ENCODE assay signal across 21 cellular contexts in genomic region chr10:70927221-70927943, GRCh38. TPM values are rescaled to one million over a fixed set of nuclear protein-coding genes. Genes with fewer than 3 reads are reported as not detected.
DNase-seq lines count a peak whose midpoint lies in the region; ATAC-seq, FAIRE-seq and TF ChIP-seq lines count a peak whose summit lies in the region.
"Had no signal": no experiment of that assay in that cellular context is flagged by ENCODE, and none has a peak within 500 bp of the region (broad histone marks: within the 10 kb centered on the region; RNA-seq: fewer than 3 reads in every experiment).

No MANE protein-coding gene starts in this region.

- H3K79me2 ChIP-seq in astrocyte (ENCODE audit: insufficient read depth, low read length), result no peaks in the 10 kb centered on the region

- POLR2A ChIA-PET in IMR-90 (lab: Charles Lee; ENCODE audit: unreplicated experiment), result no interaction called here
- POLR2A ChIA-PET in activated CD8-positive, alpha-beta T cell treated with anti-CD3 and anti-CD28 coated beads for 36 hours (lab: Charles Lee), result no interaction called here

- no peak overlapping the region for H4K5ac ChIP-seq in IMR-90 (ENCODE audit: low read depth, low read length)

- intact Hi-C loops in IMR-90 (cut with micrococcal nuclease) (loop anchor here (5.0 kb wide), 1 partner anchor 340 kb away; no protein-coding TSS in a partner anchor), CD14-positive monocyte (cut with micrococcal nuclease) (loop anchor here (5.0 kb wide), 3 partner anchors 280 to 360 kb away; partner anchors contain the start of gene UNC5B (in 1 of the 2))
- intact Hi-C loops in activated CD8-positive, alpha-beta T cell treated with anti-CD3 and anti-CD28 coated beads for 36 hours (cut with micrococcal nuclease), result loop anchor here (5.0 kb wide), 1 partner anchor 280 kb away; no protein-coding TSS in a partner anchor

- H3K36me3 Mint-ChIP-seq in astrocyte (ENCODE audit: low read depth, unreplicated experiment) (no peaks in the 10 kb centered on the region), CD14-positive monocyte (no peaks in the 10 kb centered on the region)
- no peaks in the 10 kb centered on the region for H3K36me3 Mint-ChIP-seq in activated CD8-positive, alpha-beta T cell treated with anti-CD3 and anti-CD28 coated beads for 36 hours (ENCODE audit: low read depth)
- no peaks in the 10 kb centered on the region for H3K36me3 Mint-ChIP-seq in effector memory CD8-positive, alpha-beta T cell (ENCODE audit: insufficient read depth)

- WGBS in IMR-90 (ENCODE audit: extremely low coverage in 2 of 2, insufficient read length in 1 of 2), 2 experiments, result 17% methylated on average over 2 of the region's 13 CpGs; no CpG with 5 or more reads in 1 of the 2 experiments

- H3K4me1 Mint-ChIP-seq in astrocyte (ENCODE audit: low read depth, unreplicated experiment) (peaks cover 17% of the 10 kb centered on the region), CD14-positive monocyte (peaks cover 9% of the 10 kb centered on the region)
- H3K4me1 Mint-ChIP-seq in activated CD8-positive, alpha-beta T cell treated with anti-CD3 and anti-CD28 coated beads for 36 hours (ENCODE audit: low read depth), result no peaks in the 10 kb centered on the region
- peaks cover 0 to 5% of the 10 kb centered on the region in 2 donors for H3K4me1 Mint-ChIP-seq in effector memory CD8-positive, alpha-beta T cell (ENCODE audit: low read depth in 2 of 2)
- H3K4me1 Mint-ChIP-seq: activated CD4-positive, alpha-beta T cell treated with anti-CD3 and anti-CD28 coated beads for 36 hours had no signal

- H3K79me1 ChIP-seq in IMR-90 (ENCODE audit: low read depth in 1 of 2, low read length in 2 of 2), result no peaks in the 10 kb centered on the region

- H2AK5ac ChIP-seq in IMR-90 (ENCODE audit: low read depth, low read length), result no peak overlapping the region

- H2AFZ ChIP-seq in IMR-90 (replicated peaks; ENCODE audit: low read length, poor library complexity) (no peak overlapping the region), astrocyte (ENCODE audit: low read depth, low read length) (no peak overlapping the region)

- H4K8ac ChIP-seq in IMR-90 (ENCODE audit: low read depth in 2 of 2, low read length in 2 of 2), result no peak overlapping the region

- in situ Hi-C loops in IMR-90 (cut with MboI; ENCODE audit: low sequenced_read_pairs), result loop anchor here (5.0 kb wide), 1 partner anchor 360 kb away; no protein-coding TSS in a partner anchor

- TF ChIP-seq POLR2A in IMR-90 (IDR thresholded peaks at IDR 0.05; ENCODE audit: low read depth, low read length), result no peak

- H3K23ac ChIP-seq in IMR-90 (ENCODE audit: low read depth, low read length), result no peak overlapping the region

- no peak overlapping the region for H3K56ac ChIP-seq in IMR-90 (ENCODE audit: extremely low read depth, insufficient read depth, low read length)

- H3K18ac ChIP-seq in IMR-90 (ENCODE audit: low read depth, low read length), result no peak overlapping the region

- H3K9me3 ChIP-seq in IMR-90 (ENCODE audit: control insufficient read depth, insufficient read depth, low read length) (no peaks in the 10 kb centered on the region), astrocyte (ENCODE audit: insufficient read depth, low read depth, low read length) (no peaks in the 10 kb centered on the region)
- H3K9me3 ChIP-seq: esophagus squamous epithelium had no signal

- no peak for ATAC-seq in IMR-90 (ENCODE audit: low read depth)
- no peak for ATAC-seq in GM21529 (IDR thresholded peaks at IDR 0.05; ENCODE audit: unreplicated experiment)
- ATAC-seq in activated CD8-positive, alpha-beta T cell treated with anti-CD3 and anti-CD28 coated beads for 36 hours, result no peak
- ATAC-seq in effector memory CD8-positive, alpha-beta T cell (replicated peaks), result no peak
- ATAC-seq: activated CD4-positive, alpha-beta T cell treated with anti-CD3 and anti-CD28 coated beads for 36 hours had no signal

- no peaks in the 10 kb centered on the region for H3K4me1 ChIP-seq in IMR-90 (ENCODE audit: control insufficient read depth, insufficient read depth, low read length)
- H3K4me1 ChIP-seq in astrocyte (ENCODE audit: insufficient read depth, low read length), result peaks cover 25% of the 10 kb centered on the region

- H4K20me1 ChIP-seq in IMR-90 (ENCODE audit: insufficient read depth, low read length) (no peaks in the 10 kb centered on the region), astrocyte (ENCODE audit: insufficient read depth, low read length) (peaks cover 3% of the 10 kb centered on the region)

- H3K4ac ChIP-seq in IMR-90 (ENCODE audit: low read depth, low read length), result no peak overlapping the region

- no peaks in the 10 kb centered on the region for H3K9me1 ChIP-seq in IMR-90 (ENCODE audit: insufficient read depth, low read length)

- H2BK5ac ChIP-seq in IMR-90 (ENCODE audit: low read depth, low read length, poor library complexity, severe bottlenecking), result no peak overlapping the region

- H3K9me3 Mint-ChIP-seq in astrocyte (ENCODE audit: unreplicated experiment) (no peaks in the 10 kb centered on the region), CD14-positive monocyte (peaks cover 0 to 1% (median 0%) of the 10 kb centered on the region in 7 donors)
- H3K9me3 Mint-ChIP-seq in activated CD8-positive, alpha-beta T cell treated with anti-CD3 and anti-CD28 coated beads for 36 hours, result no peaks in the 10 kb centered on the region
- H3K9me3 Mint-ChIP-seq in effector memory CD8-positive, alpha-beta T cell, result no peaks in the 10 kb centered on the region
- H3K9me3 Mint-ChIP-seq: activated T-helper 1 cell treated with anti-CD3 and anti-CD28 coated beads, Interleukin-12 subunit alpha, Interleukin-12 subunit beta, Interleukin-2, Interleukin-4 antibody, amounts not matched to agents 30 ng/mL and 10 ng/mL and 1 ng/mL, durations not matched to agents 14 hours and 24 hours and 36 hours had no signal

- H2BK120ac ChIP-seq in IMR-90 (ENCODE audit: low read depth, low read length), result no peak overlapping the region

- no peak for TF ChIP-seq RAD21 in IMR-90 (IDR thresholded peaks at IDR 0.05; ENCODE audit: low read length)

- BruUV-seq in IMR-90 (replicated peaks; lab: Mats Ljungman, UMichigan), result no TSS peak

- peaks cover 52% of the 10 kb centered on the region for H3K27me3 Mint-ChIP-seq in astrocyte (ENCODE audit: low read depth, unreplicated experiment)
- H3K27me3 Mint-ChIP-seq in activated CD8-positive, alpha-beta T cell treated with anti-CD3 and anti-CD28 coated beads for 36 hours, result no peaks in the 10 kb centered on the region
- H3K27me3 Mint-ChIP-seq in effector memory CD8-positive, alpha-beta T cell, result peaks cover 4 to 21% of the 10 kb centered on the region in 2 donors
- peaks cover 0 to 2% (median 2%) of the 10 kb centered on the region in 3 donors for H3K27me3 Mint-ChIP-seq in CD14-positive monocyte (ENCODE audit: low read depth in 3 of 3)

- CTCF ChIA-PET in IMR-90 (lab: Yijun Ruan, JAX), result interaction anchor here (0.6 kb wide), 1 partner anchor 28 kb away, joined by 3 read pairs; no protein-coding TSS in a partner anchor
- CTCF ChIA-PET in activated CD8-positive, alpha-beta T cell treated with anti-CD3 and anti-CD28 coated beads for 36 hours (lab: Charles Lee), result interaction anchor here (1.1 to 3.2 kb wide), 7 partner anchors 13 to 358 kb away, joined by 3 to 19 read pairs (median 4); no protein-coding TSS in a partner anchor

- H3K9ac ChIP-seq in IMR-90 (ENCODE audit: low read depth, low read length) (no peak overlapping the region), astrocyte (ENCODE audit: low read length) (no peak overlapping the region)

- no peaks in the 10 kb centered on the region for H3K36me3 ChIP-seq in IMR-90 (ENCODE audit: control insufficient read depth, insufficient read depth, low read length)
- no peaks in the 10 kb centered on the region for H3K36me3 ChIP-seq in astrocyte (ENCODE audit: insufficient read depth, low read length)
- H3K36me3 ChIP-seq: esophagus squamous epithelium had no signal

- H3K4me2 ChIP-seq in IMR-90 (ENCODE audit: low read depth, low read length), result no peak overlapping the region
- peak overlapping the region; percentile 41 for H3K4me2 ChIP-seq in astrocyte (ENCODE audit: low read length)

- H2BK20ac ChIP-seq in IMR-90 (ENCODE audit: low read depth, low read length), result no peak overlapping the region

- no peak overlapping the region for H2AK9ac ChIP-seq in IMR-90 (replicated peaks; ENCODE audit: low read depth, low read length, poor library complexity)

- H3K4me3 Mint-ChIP-seq in astrocyte (ENCODE audit: unreplicated experiment) (no peak overlapping the region), CD14-positive monocyte (no peak overlapping the region)
- H3K4me3 Mint-ChIP-seq in activated CD8-positive, alpha-beta T cell treated with anti-CD3 and anti-CD28 coated beads for 36 hours, result no peak overlapping the region
- H3K4me3 Mint-ChIP-seq in effector memory CD8-positive, alpha-beta T cell, result no peak overlapping the region
- H3K4me3 Mint-ChIP-seq: activated CD4-positive, alpha-beta T cell treated with anti-CD3 and anti-CD28 coated beads for 36 hours; activated T-helper 1 cell treated with anti-CD3 and anti-CD28 coated beads, Interleukin-12 subunit alpha, Interleukin-12 subunit beta, Interleukin-2, Interleukin-4 antibody, amounts not matched to agents 30 ng/mL and 10 ng/mL and 1 ng/mL, durations not matched to agents 14 hours and 24 hours and 36 hours had no signal

- H3K27me3 ChIP-seq in IMR-90 (ENCODE audit: control insufficient read depth, insufficient read depth, low read length) (peaks cover 58% of the 10 kb centered on the region), astrocyte (ENCODE audit: insufficient read depth, low read length) (peaks cover 8% of the 10 kb centered on the region)

- peak overlapping the region; percentile 60 for H3K27ac Mint-ChIP-seq in astrocyte (ENCODE audit: unreplicated experiment)
- no peak overlapping the region for H3K27ac Mint-ChIP-seq in activated CD8-positive, alpha-beta T cell treated with anti-CD3 and anti-CD28 coated beads for 36 hours
- no peak overlapping the region for H3K27ac Mint-ChIP-seq in effector memory CD8-positive, alpha-beta T cell
- H3K27ac Mint-ChIP-seq in CD14-positive monocyte, result peak overlapping the region in 2 of 7 donors; percentile 4 to 44
- H3K27ac Mint-ChIP-seq: activated CD4-positive, alpha-beta T cell treated with anti-CD3 and anti-CD28 coated beads for 36 hours; activated T-helper 1 cell treated with anti-CD3 and anti-CD28 coated beads, Interleukin-12 subunit alpha, Interleukin-12 subunit beta, Interleukin-2, Interleukin-4 antibody, amounts not matched to agents 30 ng/mL and 10 ng/mL and 1 ng/mL, durations not matched to agents 14 hours and 24 hours and 36 hours had no signal

- H2BK15ac ChIP-seq in IMR-90 (ENCODE audit: low read depth, low read length), result no peak overlapping the region

- DNase-seq in A172 (ENCODE audit: low spot score) (peak; percentile 40), IMR-90 (peak; percentile 19), astrocyte (ENCODE audit: low read depth) (peak; percentile 67), iris pigment epithelial cell (ENCODE audit: low read depth) (peak; percentile 31), CD14-positive monocyte (ENCODE audit: low spot score) (no peak)
- DNase-seq in activated CD8-positive, alpha-beta T cell treated with anti-CD3 and anti-CD28 coated beads for 36 hours, result no peak
- DNase-seq in effector memory CD8-positive, alpha-beta T cell, result no peak
- DNase-seq: activated CD4-positive, alpha-beta T cell treated with anti-CD3 and anti-CD28 coated beads for 36 hours; activated naive CD4-positive, alpha-beta T cell treated with anti-CD3 and anti-CD28 coated beads, Interleukin-2, amount 50 U/mL, for 16 hours; aorta; Calu3; effector CD4-positive, alpha-beta T cell; esophagus squamous epithelium; H7; NCI-H1436; NCI-H524 treated with DMSO at 0.1 percent for 48 hours; T-helper 1 cell had no signal

- FAIRE-seq in astrocyte (lab: Jason Lieb, UNC), result no peak
- FAIRE-seq: A204.1, TTC549 had no signal

- TF ChIP-seq CTCF in IMR-90 (conservative IDR thresholded peaks at IDR 0.05; ENCODE audit: low read depth, low read length) (no peak), astrocyte (IDR thresholded peaks at IDR 0.05; ENCODE audit: insufficient read depth, low read depth, low read length) (no peak), CD14-positive monocyte (IDR thresholded peaks at IDR 0.05) (no peak)
- no peak for TF ChIP-seq CTCF in activated CD8-positive, alpha-beta T cell treated with anti-CD3 and anti-CD28 coated beads for 36 hours (IDR thresholded peaks at IDR 0.05)

- no peak overlapping the region for H3K27ac ChIP-seq in IMR-90 (ENCODE audit: insufficient read depth, low read length)
- H3K27ac ChIP-seq in astrocyte (ENCODE audit: low read depth, low read length), result no peak overlapping the region
- H3K27ac ChIP-seq: esophagus squamous epithelium had no signal

- no peak overlapping the region for H3K14ac ChIP-seq in IMR-90 (replicated peaks; ENCODE audit: low read depth, low read length)

- no peak overlapping the region for H3K4me3 ChIP-seq in IMR-90 (ENCODE audit: insufficient read depth, low read depth, low read length)
- H3K4me3 ChIP-seq in astrocyte (ENCODE audit: insufficient read depth, low read depth, low read length), result no peak overlapping the region
- H3K4me3 ChIP-seq: esophagus squamous epithelium had no signal

- dilution Hi-C loops in IMR-90 (cut with HindIII; ENCODE audit: low sequenced_read_pairs, unreplicated experiment), result no loop called here

- no peak overlapping the region for H4K91ac ChIP-seq in IMR-90 (ENCODE audit: insufficient read depth, low read depth, low read length)

RNA-seq across cellular contexts. Expression of gene PCBD1, which starts 39.0 kb away (rescaled TPM):
- total RNA-seq in A172 (2014; rRNA removed; shearing (Covaris generic)), result 86.4 and 95.6 TPM in 2 replicates
- 15.8 and 17.8 TPM in 2 replicates for total RNA-seq in IMR-90 (2012; rRNA removed)
- polyA plus RNA-seq in IMR-90 (2012; rRNA removed), result 31.6 and 33.1 TPM in 2 replicates
- 21.7 and 49.0 TPM in 2 replicates for polyA plus RNA-seq in IMR-90 (2012; cell fraction: cytosol; rRNA removed)
- polyA plus RNA-seq in IMR-90 (2012; cell fraction: nucleus; rRNA removed; ENCODE audit: low replicate concordance), result 10.9 and 17.4 TPM in 2 replicates
- 48.5 and 54.6 TPM in 2 replicates for total RNA-seq in astrocyte
- 10 to 100 TPM; 40.0 to 41.5 TPM for total RNA-seq in activated CD8-positive, alpha-beta T cell treated with anti-CD3 and anti-CD28 coated beads for 36 hours
- 10 to 100 TPM; 21.3 to 28.3 TPM for polyA plus RNA-seq in CD14-positive monocyte

Comparison
In these comparisons a context has a peak if more than half of its experiments do, and no peak if none do; other contexts are left out.
1. DNase-seq: peak in A172 (single experiment), IMR-90 (single experiment), astrocyte (single experiment) and iris pigment epithelial cell (single experiment); none in activated CD8-positive, alpha-beta T cell treated with anti-CD3 and anti-CD28 coated beads for 36 hours (single experiment), effector memory CD8-positive, alpha-beta T cell (0 of 3) and CD14-positive monocyte (single experiment).